9 cellular contexts compared by ENCODE assay signal in the genomic region with DNA sequence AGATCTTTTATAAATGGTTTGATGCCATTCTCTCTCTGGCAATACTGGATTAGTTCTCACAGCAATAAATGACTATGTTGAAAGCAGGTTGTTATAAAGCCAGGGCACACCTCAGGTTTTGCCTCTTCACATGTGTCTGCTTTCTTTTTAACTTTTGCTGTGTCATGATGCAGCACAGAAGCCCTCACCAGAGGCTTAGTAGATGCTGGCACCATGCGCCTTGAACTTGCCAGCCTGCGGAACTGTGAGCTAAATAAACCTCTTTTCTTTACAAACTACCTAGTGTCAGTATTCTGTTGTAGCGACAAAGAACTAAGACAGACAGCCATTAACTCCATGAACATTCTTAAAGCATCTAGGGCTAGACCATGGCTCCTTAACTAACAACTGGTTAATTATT. TPM values are rescaled to one million over a fixed set of nuclear protein-coding genes. Genes with fewer than 3 reads are reported as not detected.
"Had no signal": no experiment of that assay in that cellular context is flagged by ENCODE, and none has a peak within 500 bp of the region (broad histone marks: within the 10 kb centered on the region; RNA-seq: fewer than 3 reads in every experiment).

No MANE protein-coding gene starts in this region.

- H3K27ac ChIP-seq: GM23248, KMS-11 had no signal

- H3K9me3 ChIP-seq: HAP-1 had no signal

- H3K36me3 ChIP-seq: HAP-1 had no signal

- H3K4me2 ChIP-seq: KMS-11 had no signal

- ATAC-seq: HCT116 had no signal

- H2AFZ ChIP-seq: GM23248 had no signal

- DNase-seq: GM23248, GOT3, H7, IMR-90, KBM-7 had no signal

- H3K4me1 ChIP-seq: HAP-1 had no signal

- H3K4me3 ChIP-seq: GM23248, HAP-1 had no signal

RNA-seq across cellular contexts. Expression of gene GPR63, which starts 15.3 kb away (rescaled TPM):
- total RNA-seq: HT-29 had no signal
